ENCODE assay signal across 8 cellular contexts in genomic region chr1:216953495-216953894, GRCh38.
"Had no signal": no experiment of that assay in that cellular context is flagged by ENCODE, and none has a peak within 500 bp of the region (broad histone marks: within the 10 kb centered on the region; RNA-seq: fewer than 3 reads in every experiment).

No MANE protein-coding gene starts in this region.

- DNase-seq: GOT3, H7, IMR-90, KG1 had no signal

- H3K4me3 ChIP-seq: HAP-1, K562 had no signal

- H3K36me3 ChIP-seq: HAP-1 had no signal

- FAIRE-seq: K562 had no signal

- ATAC-seq: HCT116, K562 had no signal

- H3K27ac ChIP-seq: HL-60 had no signal
